ENCODE assay signal across 16 cellular contexts in the genomic region with DNA sequence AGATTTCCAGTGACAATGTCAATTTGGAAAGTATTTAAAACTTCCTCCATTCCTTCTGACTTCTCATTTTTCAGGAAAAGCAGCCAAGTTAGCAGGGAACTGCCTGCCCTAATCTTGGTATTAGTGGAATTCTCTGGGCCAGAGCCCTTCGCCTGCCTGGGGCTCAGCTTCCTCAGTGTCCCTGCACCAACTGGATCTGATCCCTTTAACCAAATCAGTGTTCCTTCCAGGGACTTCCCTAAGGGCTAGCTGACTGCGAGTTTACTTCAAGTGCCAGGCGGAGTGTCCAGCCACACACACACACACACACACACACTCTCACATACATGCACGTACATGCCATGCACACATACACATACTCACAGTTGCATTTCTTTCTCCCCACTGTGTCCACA. TPM values are rescaled to one million over a fixed set of nuclear protein-coding genes. Genes with fewer than 3 reads are reported as not detected.
DNase-seq lines count a peak whose midpoint lies in the region; ATAC-seq, FAIRE-seq and TF ChIP-seq lines count a peak whose summit lies in the region.
"Had no signal": no experiment of that assay in that cellular context is flagged by ENCODE, and none has a peak within 500 bp of the region (broad histone marks: within the 10 kb centered on the region; RNA-seq: fewer than 3 reads in every experiment).

No MANE protein-coding gene starts in this region.

- no peak overlapping the region for H3K4me3 Mint-ChIP-seq in activated CD8-positive, alpha-beta memory T cell treated with anti-CD3 and anti-CD28 coated beads, Interleukin-2, amount 10 ng/mL, durations not matched to agents 7 days and 5 days
- H3K4me3 Mint-ChIP-seq: activated CD8-positive, alpha-beta T cell treated with anti-CD3 and anti-CD28 coated beads, Interleukin-2, amount 10 ng/mL, durations not matched to agents 7 days and 5 days; type B pancreatic cell had no signal

- no peaks in the 10 kb centered on the region for H3K9me3 Mint-ChIP-seq in activated CD8-positive, alpha-beta memory T cell treated with anti-CD3 and anti-CD28 coated beads, Interleukin-2, amount 10 ng/mL, durations not matched to agents 7 days and 5 days (ENCODE audit: low read depth)
- H3K9me3 Mint-ChIP-seq: type B pancreatic cell had no signal

- intact Hi-C loops in right cardiac atrium (cut with DNase I) = no loop called here
- intact Hi-C loops in pancreas (cut with DNase I) = no loop called here

- peak overlapping the region; percentile 25; the same call in 1 of the 2 replicates for H3K27ac ChIP-seq in 22Rv1
- no peak overlapping the region for H3K27ac ChIP-seq in right cardiac atrium (ENCODE audit: low read length)
- H3K27ac ChIP-seq in pancreas = peak overlapping the region; percentile 49 to 77 (median 58)

- no peaks in the 10 kb centered on the region for H3K9me3 ChIP-seq in right cardiac atrium (ENCODE audit: control insufficient read depth, low read length)
- no peaks in the 10 kb centered on the region for H3K9me3 ChIP-seq in pancreas

- no peaks in the 10 kb centered on the region for H3K36me3 ChIP-seq in pancreas

- H3K4me3 ChIP-seq in right cardiac atrium (ENCODE audit: low read length) (no peak overlapping the region), pancreas (no peak overlapping the region)

- FAIRE-seq in pancreas (lab: Jason Lieb, UNC) = no peak
- FAIRE-seq: GM12891, RCC 7860 had no signal

- peaks cover 2% of the 10 kb centered on the region for H3K27me3 Mint-ChIP-seq in activated CD8-positive, alpha-beta memory T cell treated with anti-CD3 and anti-CD28 coated beads, Interleukin-2, amount 10 ng/mL, durations not matched to agents 7 days and 5 days
- H3K27me3 Mint-ChIP-seq: type B pancreatic cell had no signal

- no peak for TF ChIP-seq CTCF in 22Rv1 (IDR thresholded peaks at IDR 0.05)
- no peak for TF ChIP-seq CTCF in pancreas (IDR thresholded peaks at IDR 0.05)

- peak; percentile 34 to 58 for ATAC-seq in right cardiac atrium
- ATAC-seq in pancreas = peak; percentile 24 to 53 (median 41)
- no peak for ATAC-seq in activated CD8-positive, alpha-beta memory T cell treated with anti-CD3 and anti-CD28 coated beads, Interleukin-2, amount 10 ng/mL, durations not matched to agents 7 days and 5 days
- ATAC-seq: activated CD8-positive, alpha-beta T cell treated with anti-CD3 and anti-CD28 coated beads, Interleukin-2, amount 10 ng/mL, durations not matched to agents 7 days and 5 days had no signal

- peak; percentile 53 for DNase-seq in astrocyte of the hippocampus (ENCODE audit: low read depth, low spot score)
- peak in 2 of 3 donors; percentile 47 to 59 for DNase-seq in right cardiac atrium
- DNase-seq in pancreas = no peak
- no peak for DNase-seq in activated CD8-positive, alpha-beta memory T cell treated with anti-CD3 and anti-CD28 coated beads, Interleukin-2, amount 10 ng/mL, durations not matched to agents 7 days and 5 days
- DNase-seq in T1000 (lab: John Stamatoyannopoulos, UW) = no peak
- no peak for DNase-seq in activated CD4-positive, alpha-beta T cell treated with anti-CD3 and anti-CD28 coated beads for 1 hour
- no peak for DNase-seq in activated CD4-positive, alpha-beta T cell treated with anti-CD3 and anti-CD28 coated beads for 4 hours
- DNase-seq: activated CD8-positive, alpha-beta T cell treated with anti-CD3 and anti-CD28 coated beads, Interleukin-2, amount 10 ng/mL, durations not matched to agents 7 days and 5 days; activated naive CD4-positive, alpha-beta T cell; cortex of kidney; DMS 273 treated with DMSO at 0.1 percent for 48 hours; NCI-H345 had no signal

- H3K4me1 ChIP-seq in right cardiac atrium (ENCODE audit: control insufficient read depth, insufficient read depth, low read length) = peaks cover 9% of the 10 kb centered on the region
- peaks cover 37 to 70% (median 50%) of the 10 kb centered on the region in 3 donors for H3K4me1 ChIP-seq in pancreas

- no peak overlapping the region for H3K27ac Mint-ChIP-seq in activated CD8-positive, alpha-beta memory T cell treated with anti-CD3 and anti-CD28 coated beads, Interleukin-2, amount 10 ng/mL, durations not matched to agents 7 days and 5 days
- H3K27ac Mint-ChIP-seq: activated CD8-positive, alpha-beta T cell treated with anti-CD3 and anti-CD28 coated beads, Interleukin-2, amount 10 ng/mL, durations not matched to agents 7 days and 5 days; type B pancreatic cell had no signal

- H3K27me3 ChIP-seq in right cardiac atrium (ENCODE audit: control insufficient read depth, insufficient read depth) (no peaks in the 10 kb centered on the region), pancreas (no peaks in the 10 kb centered on the region)

- 32% methylated on average over 4 of the region's 4 CpGs for WGBS in right cardiac atrium
- whole genome bisulfite sequencing in pancreas, 2 donors = 28 to 34% methylated on average over 4 of the region's 4 CpGs

- H3K36me3 Mint-ChIP-seq in activated CD8-positive, alpha-beta memory T cell treated with anti-CD3 and anti-CD28 coated beads, Interleukin-2, amount 10 ng/mL, durations not matched to agents 7 days and 5 days = peaks cover 2% of the 10 kb centered on the region
- H3K36me3 Mint-ChIP-seq: type B pancreatic cell had no signal

- peaks cover 4% of the 10 kb centered on the region for H3K4me1 Mint-ChIP-seq in activated CD8-positive, alpha-beta memory T cell treated with anti-CD3 and anti-CD28 coated beads, Interleukin-2, amount 10 ng/mL, durations not matched to agents 7 days and 5 days

- CTCF ChIA-PET in activated CD8-positive, alpha-beta memory T cell treated with anti-CD3 and anti-CD28 coated beads, Interleukin-2, amount 10 ng/mL, durations not matched to agents 7 days and 5 days (lab: Charles Lee) = no interaction called here

RNA-seq across cellular contexts. Expression of a gene that starts 20.0 kb away (rescaled TPM):
- total RNA-seq in right cardiac atrium (10 to 100 TPM; 10.5 to 15.3 (median 12.3) TPM), pancreas (10 to 100 TPM in 5 of 6 donors, 1 to 10 TPM in 1; 9.3 to 23.1 (median 14.2) TPM)
- polyA plus RNA-seq in right cardiac atrium (11.8 TPM), pancreas (10 to 100 TPM; 10.9 to 23.6 TPM)
- 1 to 10 TPM; 1.1 to 3.8 TPM for total RNA-seq in activated CD8-positive, alpha-beta memory T cell treated with anti-CD3 and anti-CD28 coated beads, Interleukin-2, amount 10 ng/mL, durations not matched to agents 7 days and 5 days

Comparison
In these comparisons a context has a peak if more than half of its experiments do, and no peak if none do; other contexts are left out.
1. DNase-seq: peak in astrocyte of the hippocampus (single experiment) and right cardiac atrium (2 of 3); none in pancreas (0 of 6), activated CD8-positive, alpha-beta memory T cell treated with anti-CD3 and anti-CD28 coated beads, Interleukin-2, amount 10 ng/mL, durations not matched to agents 7 days and 5 days (single experiment), T1000 (single experiment), activated CD4-positive, alpha-beta T cell treated with anti-CD3 and anti-CD28 coated beads for 1 hour (single experiment) and activated CD4-positive, alpha-beta T cell treated with anti-CD3 and anti-CD28 coated beads for 4 hours (0 of 2).